Comparison of ENCODE assay signal across 32 cellular contexts in the genomic region with DNA sequence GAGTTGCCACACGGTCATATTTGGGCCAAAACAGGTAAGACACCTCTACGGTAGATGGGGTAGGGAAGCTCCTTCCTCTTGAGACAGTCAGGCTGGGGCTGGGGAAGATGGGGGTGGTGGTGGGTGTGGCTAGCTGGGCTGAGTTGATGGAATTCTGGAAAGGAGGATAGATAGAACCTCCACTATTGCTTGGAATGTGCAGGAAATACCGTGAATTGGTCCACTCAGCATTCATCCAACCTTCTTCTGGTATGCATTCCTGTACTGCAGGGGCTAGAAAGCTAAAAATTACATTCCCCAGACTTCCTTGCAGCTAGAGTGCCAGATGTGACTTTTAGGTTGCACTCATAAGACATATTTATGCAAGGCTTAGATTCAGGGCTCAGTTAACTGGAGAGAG. TPM values are rescaled to one million over a fixed set of nuclear protein-coding genes. Genes with fewer than 3 reads are reported as not detected.
"Had no signal": no experiment of that assay in that cellular context is flagged by ENCODE, and none has a peak within 500 bp of the region (broad histone marks: within the 10 kb centered on the region; RNA-seq: fewer than 3 reads in every experiment).

No MANE protein-coding gene starts in this region.

- H3K9me3 Mint-ChIP-seq: memory B cell; natural killer cell treated with Interleukin-12 subunit alpha and Interleukin-12 subunit beta and Interleukin-15 and Interleukin-18, amount 100 ng/mL, for 72 hours; neural crest cell; stimulated activated effector memory CD8-positive, alpha-beta T cell treated with anti-CD3 and anti-CD28 coated beads, Interleukin-12 subunit alpha, Interleukin-12 subunit beta, amount 100 ng/mL, for 72 hours had no signal

- H3K36me3 ChIP-seq: heart right ventricle, lower lobe of right lung, neutrophil, prostate gland, right atrium auricular region, stomach, thyroid gland had no signal

- H3K27ac ChIP-seq: dorsolateral prefrontal cortex, epithelial cell of prostate, heart right ventricle, lower lobe of right lung, neutrophil, prostate gland, right atrium auricular region, stomach, thyroid gland had no signal

- H3K4me1 ChIP-seq: heart right ventricle, lower lobe of right lung, prostate gland, right atrium auricular region, stomach, thyroid gland had no signal

- H3K4me1 Mint-ChIP-seq: neural crest cell; stimulated activated effector memory CD8-positive, alpha-beta T cell treated with anti-CD3 and anti-CD28 coated beads, Interleukin-12 subunit alpha, Interleukin-12 subunit beta, amount 100 ng/mL, for 72 hours had no signal

- H3K4me3 Mint-ChIP-seq: memory B cell; naive B cell; natural killer cell treated with Interleukin-12 subunit alpha and Interleukin-12 subunit beta and Interleukin-15 and Interleukin-18, amount 100 ng/mL, for 72 hours; neural crest cell; stimulated activated effector memory CD8-positive, alpha-beta T cell treated with anti-CD3 and anti-CD28 coated beads, Interleukin-12 subunit alpha, Interleukin-12 subunit beta, amount 100 ng/mL, for 72 hours had no signal

- ATAC-seq: esophagus mucosa; heart right ventricle; left ventricle myocardium superior; lower lobe of right lung; mucosa of descending colon; natural killer cell treated with Interleukin-12 subunit alpha and Interleukin-12 subunit beta and Interleukin-15 and Interleukin-18, amount 100 ng/mL, for 72 hours; sciatic nerve; stimulated activated effector memory CD8-positive, alpha-beta T cell treated with anti-CD3 and anti-CD28 coated beads, Interleukin-12 subunit alpha, Interleukin-12 subunit beta, amount 100 ng/mL, for 72 hours had no signal

- H3K27me3 ChIP-seq: right atrium auricular region, thyroid gland had no signal

- DNase-seq: dorsolateral prefrontal cortex; effector CD4-positive, alpha-beta T cell; foreskin melanocyte; glutamatergic neuron; heart right ventricle; hippocampal formation; left ventricle myocardium superior; lower lobe of right lung; mucosa of descending colon; naive B cell; stimulated activated CD4-positive, alpha-beta T cell treated with anti-CD3 and anti-CD28 coated beads, Interleukin-2, amount 100 ng/mL, for 24 hours; stimulated activated CD4-positive, alpha-beta T cell treated with anti-CD3 and anti-CD28 coated beads, Interleukin-4, amount 100 ng/mL, for 24 hours; stimulated activated naive CD4-positive, alpha-beta T cell treated with Interleukin-2 at 50 U/mL for 16 hours; stomach; thyroid gland had no signal

- H3K4me3 ChIP-seq: dorsolateral prefrontal cortex, heart right ventricle, lower lobe of right lung, mucosa of descending colon, prostate gland, right atrium auricular region, stomach, thyroid gland had no signal

- H3K27ac Mint-ChIP-seq: memory B cell; naive B cell; natural killer cell treated with Interleukin-12 subunit alpha and Interleukin-12 subunit beta and Interleukin-15 and Interleukin-18, amount 100 ng/mL, for 72 hours; stimulated activated effector memory CD8-positive, alpha-beta T cell treated with anti-CD3 and anti-CD28 coated beads, Interleukin-12 subunit alpha, Interleukin-12 subunit beta, amount 100 ng/mL, for 72 hours had no signal

- H3K9me3 ChIP-seq: heart right ventricle, lower lobe of right lung, mucosa of descending colon, neutrophil, prostate gland, right atrium auricular region, stomach, thyroid gland had no signal

- H3K36me3 Mint-ChIP-seq: memory B cell; naive B cell; natural killer cell treated with Interleukin-12 subunit alpha and Interleukin-12 subunit beta and Interleukin-15 and Interleukin-18, amount 100 ng/mL, for 72 hours; stimulated activated effector memory CD8-positive, alpha-beta T cell treated with anti-CD3 and anti-CD28 coated beads, Interleukin-12 subunit alpha, Interleukin-12 subunit beta, amount 100 ng/mL, for 72 hours had no signal

RNA-seq across cellular contexts. Expression of a gene that starts 24.8 kb away (rescaled TPM):
- total RNA-seq: cerebellum; dorsolateral prefrontal cortex; esophagus mucosa; left ventricle myocardium superior; lower lobe of right lung; natural killer cell treated with Interleukin-12 subunit alpha and Interleukin-12 subunit beta and Interleukin-15 and Interleukin-18, amount 100 ng/mL, for 72 hours; osteoblast; right atrium auricular region; sciatic nerve; skeletal muscle tissue; subcutaneous adipose tissue; temporal lobe; thyroid gland; urinary bladder had no signal
- polyA plus RNA-seq: keratinocyte, stomach, urinary bladder had no signal
